ENCODE assay signal across 1 cellular context in genomic region chr9:137670391-137671195, GRCh38.
TF ChIP-seq lines count a peak whose summit lies in the region.

No MANE protein-coding gene starts in this region.

TF ChIP-seq in SK-N-SH treated with all-trans-retinoic acid at 6 μM for 48 hours, 23 proteins besides CTCF, POLR2A, EP300 and RAD21 (continued from another document):
- TF ChIP-seq, protein P1, sequence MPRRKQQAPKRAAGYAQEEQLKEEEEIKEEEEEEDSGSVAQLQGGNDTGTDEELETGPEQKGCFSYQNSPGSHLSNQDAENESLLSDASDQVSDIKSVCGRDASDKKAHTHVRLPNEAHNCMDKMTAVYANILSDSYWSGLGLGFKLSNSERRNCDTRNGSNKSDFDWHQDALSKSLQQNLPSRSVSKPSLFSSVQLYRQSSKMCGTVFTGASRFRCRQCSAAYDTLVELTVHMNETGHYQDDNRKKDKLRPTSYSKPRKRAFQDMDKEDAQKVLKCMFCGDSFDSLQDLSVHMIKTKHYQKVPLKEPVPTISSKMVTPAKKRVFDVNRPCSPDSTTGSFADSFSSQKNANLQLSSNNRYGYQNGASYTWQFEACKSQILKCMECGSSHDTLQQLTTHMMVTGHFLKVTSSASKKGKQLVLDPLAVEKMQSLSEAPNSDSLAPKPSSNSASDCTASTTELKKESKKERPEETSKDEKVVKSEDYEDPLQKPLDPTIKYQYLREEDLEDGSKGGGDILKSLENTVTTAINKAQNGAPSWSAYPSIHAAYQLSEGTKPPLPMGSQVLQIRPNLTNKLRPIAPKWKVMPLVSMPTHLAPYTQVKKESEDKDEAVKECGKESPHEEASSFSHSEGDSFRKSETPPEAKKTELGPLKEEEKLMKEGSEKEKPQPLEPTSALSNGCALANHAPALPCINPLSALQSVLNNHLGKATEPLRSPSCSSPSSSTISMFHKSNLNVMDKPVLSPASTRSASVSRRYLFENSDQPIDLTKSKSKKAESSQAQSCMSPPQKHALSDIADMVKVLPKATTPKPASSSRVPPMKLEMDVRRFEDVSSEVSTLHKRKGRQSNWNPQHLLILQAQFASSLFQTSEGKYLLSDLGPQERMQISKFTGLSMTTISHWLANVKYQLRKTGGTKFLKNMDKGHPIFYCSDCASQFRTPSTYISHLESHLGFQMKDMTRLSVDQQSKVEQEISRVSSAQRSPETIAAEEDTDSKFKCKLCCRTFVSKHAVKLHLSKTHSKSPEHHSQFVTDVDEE (CRISPR knock-in tag; IDR thresholded peaks at IDR 0.05): no peak
- TF ChIP-seq ZFP30 (CRISPR knock-in tag; IDR thresholded peaks at IDR 0.05) (no peak), ZNF8 (CRISPR knock-in tag; IDR thresholded peaks at IDR 0.05) (no peak), TOX (CRISPR knock-in tag; IDR thresholded peaks at IDR 0.05; ENCODE audit: borderline replicate concordance) (no peak), ZC3H10 (CRISPR knock-in tag; IDR thresholded peaks at IDR 0.05) (no peak)
